Comparison of ENCODE assay signal across 15 cellular contexts in the genomic region with DNA sequence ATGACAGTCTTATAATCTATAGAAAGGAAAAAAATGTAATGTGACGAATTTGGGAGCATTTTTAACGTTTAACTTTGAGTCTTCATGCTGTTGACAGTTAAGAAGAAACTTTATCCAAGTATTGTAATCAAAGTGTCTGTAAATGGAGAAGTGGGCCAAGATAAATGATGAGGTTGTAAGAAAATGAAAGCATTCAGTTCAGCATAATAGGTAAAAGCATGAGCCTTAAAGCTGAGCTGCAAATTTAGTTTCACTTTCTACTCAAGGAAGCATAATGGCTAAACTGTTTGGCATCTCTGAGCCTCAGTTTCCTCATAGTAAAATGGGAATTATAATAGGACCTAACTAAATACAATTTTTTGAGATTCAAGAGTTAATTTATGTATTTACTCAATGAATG.
A peak's percentile ranks its signal among the peaks of the same experiment; 100 is the strongest.
DNase-seq lines count a peak whose midpoint lies in the region; ATAC-seq, FAIRE-seq and TF ChIP-seq lines count a peak whose summit lies in the region.
"Had no signal": no experiment of that assay in that cellular context is flagged by ENCODE, and none has a peak within 500 bp of the region (broad histone marks: within the 10 kb centered on the region; RNA-seq: fewer than 3 reads in every experiment).

No MANE protein-coding gene starts in this region.

- H4K8ac ChIP-seq in mesenchymal stem cell (ENCODE audit: low read length) = no peak overlapping the region

- no peaks in the 10 kb centered on the region for H3K79me2 ChIP-seq in DND-41 (ENCODE audit: insufficient read depth, low read length)
- H3K79me2 ChIP-seq: parathyroid adenoma had no signal

- 72% methylated on average over 2 of the region's 2 CpGs for WGBS in mesenchymal stem cell

- H4K91ac ChIP-seq in mesenchymal stem cell (ENCODE audit: low read length) = no peak overlapping the region

- H3K4ac ChIP-seq in mesenchymal stem cell (ENCODE audit: low read depth in 1 of 2, low read length in 2 of 2) = no peak overlapping the region

- H3K27me3 ChIP-seq in DND-41 (ENCODE audit: insufficient read depth, low read length, poor library complexity) (no peaks in the 10 kb centered on the region), mesenchymal stem cell (ENCODE audit: control insufficient read depth in 1 of 2, insufficient read depth in 1 of 2, low read length in 2 of 2) (no peaks in the 10 kb centered on the region)
- H3K27me3 ChIP-seq: adrenal gland, foreskin keratinocyte had no signal

- H3K4me3 ChIP-seq in DND-41 (ENCODE audit: low read depth in 1 of 2, low read length in 2 of 2) (no peak overlapping the region), mesenchymal stem cell (ENCODE audit: insufficient read depth in 1 of 2, low read depth in 1 of 2, low read length in 2 of 2) (no peak overlapping the region)
- H3K4me3 ChIP-seq: adrenal gland had no signal

- no peaks in the 10 kb centered on the region for H3K79me1 ChIP-seq in mesenchymal stem cell (replicated peaks; ENCODE audit: low read length, poor library complexity, severe bottlenecking)

- H3K27ac ChIP-seq in DND-41 (ENCODE audit: low read length) (no peak overlapping the region), mesenchymal stem cell (ENCODE audit: low read length, poor library complexity, severe bottlenecking) (no peak overlapping the region)
- H3K27ac ChIP-seq: adrenal gland, foreskin keratinocyte, parathyroid adenoma had no signal

- no peak overlapping the region for H3K14ac ChIP-seq in mesenchymal stem cell (ENCODE audit: low read length in 2 of 2)

- no peak overlapping the region for H2BK120ac ChIP-seq in mesenchymal stem cell (ENCODE audit: low read depth, low read length)

- H3K36me3 ChIP-seq in DND-41 (ENCODE audit: insufficient read depth, low read length) (no peaks in the 10 kb centered on the region), mesenchymal stem cell (ENCODE audit: control insufficient read depth in 1 of 2, insufficient read depth in 2 of 2, low read depth in 1 of 2, low read length in 2 of 2) (no peaks in the 10 kb centered on the region)
- H3K36me3 ChIP-seq: adrenal gland had no signal

- H3K9me3 ChIP-seq in DND-41 (ENCODE audit: insufficient read depth, low read length, severe bottlenecking) (peaks cover 2% of the 10 kb centered on the region), mesenchymal stem cell (ENCODE audit: control insufficient read depth, low read length) (peaks cover 7% of the 10 kb centered on the region)
- H3K9me3 ChIP-seq: adrenal gland had no signal

- in situ Hi-C loops in T47D (cut with HindIII; ENCODE audit: low pct_unique_long_range_greater_than_20kb, low sequenced_read_pairs) = no loop called here

- ATAC-seq in DND-41 (ENCODE audit: insufficient read depth, low read depth) = peak; percentile 49; the same call in 1 of the 3 replicates
- ATAC-seq in GM19467 (IDR thresholded peaks at IDR 0.05; ENCODE audit: unreplicated experiment) = peak; percentile 71
- ATAC-seq in GM18909 (IDR thresholded peaks at IDR 0.05; ENCODE audit: poor library complexity, unreplicated experiment) = no peak
- ATAC-seq in GM18861 (IDR thresholded peaks at IDR 0.05; ENCODE audit: unreplicated experiment) = no peak
- ATAC-seq: foreskin keratinocyte had no signal

- H3K23ac ChIP-seq in mesenchymal stem cell (ENCODE audit: low read length in 2 of 2) = no peak overlapping the region

- H2BK5ac ChIP-seq in mesenchymal stem cell (ENCODE audit: low read depth, low read length, poor library complexity, severe bottlenecking) = no peak overlapping the region

- no peak overlapping the region for H2AK5ac ChIP-seq in mesenchymal stem cell (ENCODE audit: low read length, severe bottlenecking)

- peak overlapping the region; percentile 41; the same call in 1 of the 2 replicates for H3K4me2 ChIP-seq in DND-41 (ENCODE audit: insufficient read depth, low read length)
- no peak overlapping the region for H3K4me2 ChIP-seq in mesenchymal stem cell (ENCODE audit: low read length, poor library complexity, severe bottlenecking)

- H4K20me1 ChIP-seq in DND-41 (ENCODE audit: insufficient read depth, low read length) = no peaks in the 10 kb centered on the region

- H2AFZ ChIP-seq in DND-41 (ENCODE audit: low read depth, low read length) (peak overlapping the region; percentile 58; the same call in 1 of the 2 replicates), mesenchymal stem cell (ENCODE audit: low read depth, low read length) (no peak overlapping the region)
- H2AFZ ChIP-seq: parathyroid adenoma had no signal

- no peak for TF ChIP-seq CTCF in DND-41 (IDR thresholded peaks at IDR 0.05; ENCODE audit: borderline replicate concordance, extremely low read depth, low read length, poor library complexity, severe bottlenecking)

- H2BK12ac ChIP-seq in mesenchymal stem cell (ENCODE audit: low read length in 2 of 2) = no peak overlapping the region

- no peak for FAIRE-seq in RCC 7860 (lab: Jason Lieb, UNC)
- FAIRE-seq: islet of Langerhans had no signal

- H3K4me1 ChIP-seq in DND-41 (ENCODE audit: insufficient read depth, low read length) (peaks cover 3% of the 10 kb centered on the region; the same call in 1 of the 2 replicates), mesenchymal stem cell (ENCODE audit: control insufficient read depth, insufficient read depth, low read depth, low read length) (no peaks in the 10 kb centered on the region)
- H3K4me1 ChIP-seq: adrenal gland, foreskin keratinocyte, parathyroid adenoma had no signal

- no peak overlapping the region for H2BK15ac ChIP-seq in mesenchymal stem cell (ENCODE audit: low read depth, poor library complexity, severe bottlenecking)

- no peak for DNase-seq in DND-41
- DNase-seq in NCI-H460 (ENCODE audit: extremely low read depth, low read depth) = peak; percentile 5
- DNase-seq in T47D (ENCODE audit: low read depth in 1 of 2, low spot score in 1 of 2) = peak; percentile 11 to 14
- no peak for DNase-seq in mesenchymal stem cell
- DNase-seq in RCC 7860 (ENCODE audit: low spot score) = no peak
- DNase-seq: adrenal gland; foreskin keratinocyte; Kasumi-1; NCI-H2171; stimulated activated CD4-positive, alpha-beta T cell treated with anti-CD3 and anti-CD28 coated beads, Interleukin-12 subunit alpha, Interleukin-12 subunit beta, amount 100 ng/mL, for 4 hours had no signal

- H3K9ac ChIP-seq in DND-41 (ENCODE audit: low read depth, low read length) (no peak overlapping the region), mesenchymal stem cell (ENCODE audit: low read length) (no peak overlapping the region)
- H3K9ac ChIP-seq: parathyroid adenoma had no signal

- no peak overlapping the region for H3K18ac ChIP-seq in mesenchymal stem cell (ENCODE audit: low read depth in 1 of 2, low read length in 2 of 2)

Comparison
In these comparisons a context has a peak if more than half of its experiments do, and no peak if none do; other contexts are left out.
1. ATAC-seq: peak in DND-41 (single experiment) and GM19467 (single experiment); none in GM18909 (single experiment) and GM18861 (single experiment).
2. DNase-seq: peak in NCI-H460 (single experiment) and T47D (2 of 2); none in DND-41 (single experiment), mesenchymal stem cell (single experiment) and RCC 7860 (single experiment).